ENCODE assay signal across 25 cellular contexts in the genomic region with DNA sequence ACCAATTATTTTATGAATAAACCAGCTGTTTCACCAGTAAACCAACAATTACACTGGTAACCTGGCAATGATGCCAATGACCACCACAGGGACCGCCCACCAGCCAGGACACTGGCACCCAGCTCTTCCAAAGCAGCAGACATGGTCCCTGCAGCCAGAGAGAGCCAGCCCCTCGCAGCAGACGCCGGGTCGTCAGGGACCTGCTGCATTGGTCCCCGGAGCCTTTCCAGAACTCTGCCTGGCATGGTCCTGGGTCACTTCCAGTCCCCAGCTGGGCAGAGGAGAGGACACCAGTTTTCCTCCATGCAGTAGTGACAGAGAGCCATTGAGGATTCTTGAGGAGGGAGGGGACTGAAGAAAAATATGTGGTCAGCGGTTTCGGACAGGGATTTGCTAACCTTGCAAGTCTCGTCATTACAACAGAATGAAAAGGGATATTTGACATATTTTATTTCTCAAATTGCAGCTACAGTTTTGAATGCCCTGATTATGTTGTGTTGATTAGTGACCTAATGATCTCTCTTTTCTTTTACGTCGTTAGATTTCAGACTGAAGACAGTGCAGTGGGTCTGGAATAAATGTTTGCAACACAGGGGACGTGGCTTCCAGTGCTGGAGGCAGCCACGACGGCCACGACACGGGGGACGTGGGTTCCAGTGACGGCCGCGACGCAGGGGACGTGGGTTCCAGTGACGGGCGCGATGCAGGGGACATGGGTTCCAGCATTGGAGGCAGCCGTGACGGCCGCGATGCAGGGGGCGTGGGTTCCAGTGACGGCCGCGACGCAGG.
"Had no signal": no experiment of that assay in that cellular context is flagged by ENCODE, and none has a peak within 500 bp of the region (broad histone marks: within the 10 kb centered on the region; RNA-seq: fewer than 3 reads in every experiment).

No MANE protein-coding gene starts in this region.

- DNase-seq: effector CD8-positive, alpha-beta T cell; endodermal cell; foreskin keratinocyte; glutamatergic neuron; heart right ventricle; hippocampal formation; kidney glomerular epithelial cell; left colon; left ventricle myocardium inferior; mesendoderm; naive thymus-derived CD8-positive, alpha-beta T cell; nephron progenitor cell; nucleus accumbens; retina; stimulated activated CD4-positive, alpha-beta T cell treated with anti-CD3 and anti-CD28 coated beads, Interleukin-12 subunit alpha, Interleukin-12 subunit beta, amount 100 ng/mL, for 4 hours; stimulated activated CD4-positive, alpha-beta T cell treated with anti-CD3 and anti-CD28 coated beads, Interleukin-1b, Interleukin-23, amount 100 ng/mL, for 48 hours; stimulated activated CD4-positive, alpha-beta T cell treated with anti-CD3 and anti-CD28 coated beads, Interleukin-4, amount 100 ng/mL, for 24 hours; stimulated activated naive CD4-positive, alpha-beta T cell treated with Interleukin-2 at 50 U/mL for 16 hours; stomach; tibial artery had no signal

- H3K36me3 ChIP-seq: esophagus muscularis mucosa, heart right ventricle, left ventricle myocardium inferior, ovary, stomach, tibial artery had no signal

- H3K4me2 ChIP-seq: smooth muscle cell had no signal

- H3K9me3 ChIP-seq: esophagus muscularis mucosa, heart right ventricle, left ventricle myocardium inferior, ovary, stomach, tibial artery had no signal

- ATAC-seq: foreskin keratinocyte; heart right ventricle; left colon; naive thymus-derived CD8-positive, alpha-beta T cell; sciatic nerve; stimulated activated effector memory CD8-positive, alpha-beta T cell treated with anti-CD3 and anti-CD28 coated beads, Interleukin-12 subunit alpha, Interleukin-12 subunit beta, amount 100 ng/mL, for 72 hours had no signal

- H3K4me3 ChIP-seq: esophagus muscularis mucosa, heart right ventricle, left ventricle myocardium inferior, ovary, smooth muscle cell, stomach, tibial artery had no signal

- H3K4me1 ChIP-seq: foreskin keratinocyte, stomach, tibial artery had no signal

- H3K27me3 ChIP-seq: heart right ventricle, ovary had no signal

- H3K27ac ChIP-seq: esophagus muscularis mucosa, foreskin keratinocyte, heart right ventricle, left ventricle myocardium inferior, ovary, stomach, tibial artery had no signal
